In the genomic region with DNA sequence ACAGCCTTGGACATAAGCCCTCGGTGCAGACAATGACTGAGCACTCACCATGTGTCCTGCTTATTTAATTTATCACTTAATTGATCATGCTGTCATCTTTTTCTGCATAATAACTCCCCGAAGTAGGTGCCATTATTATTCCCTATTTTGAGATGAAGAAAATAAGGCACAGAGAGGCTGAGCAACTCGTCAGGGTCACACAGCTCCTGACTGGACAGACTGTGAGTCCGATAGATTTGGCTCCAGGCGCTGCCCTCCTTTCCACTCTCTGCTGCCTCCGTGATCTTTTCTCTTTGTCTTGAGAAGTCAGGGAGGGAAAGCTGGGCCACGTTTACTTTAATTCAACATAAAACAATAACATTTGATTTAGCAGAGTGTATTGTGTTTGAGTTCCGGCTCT, we compare ENCODE assay signal across 19 cellular contexts.
"Had no signal": no experiment of that assay in that cellular context is flagged by ENCODE, and none has a peak within 500 bp of the region (broad histone marks: within the 10 kb centered on the region; RNA-seq: fewer than 3 reads in every experiment).

No MANE protein-coding gene starts in this region.

- H3K27ac Mint-ChIP-seq: effector memory CD8-positive, alpha-beta T cell; memory B cell; nephron had no signal

- H3K27me3 ChIP-seq: esophagus squamous epithelium, gastroesophageal sphincter, vagina had no signal

- H3K4me1 Mint-ChIP-seq: nephron had no signal

- H3K4me3 Mint-ChIP-seq: dendritic cell treated with granulocyte-macrophage colony-stimulating factor and Interleukin-4, amounts not matched to agents 40 ng/mL and 50 ng/mL, for 4 days; effector memory CD8-positive, alpha-beta T cell; memory B cell; nephron had no signal

- H3K9me3 ChIP-seq: esophagus squamous epithelium, gastroesophageal sphincter, left ventricle myocardium inferior, lower lobe of right lung, psoas muscle, vagina had no signal

- H3K9me3 Mint-ChIP-seq: dendritic cell treated with granulocyte-macrophage colony-stimulating factor and Interleukin-4, amounts not matched to agents 40 ng/mL and 50 ng/mL, for 4 days; effector memory CD8-positive, alpha-beta T cell; memory B cell; nephron had no signal

- H3K36me3 ChIP-seq: esophagus squamous epithelium, gastroesophageal sphincter, left ventricle myocardium inferior, lower lobe of right lung, vagina had no signal

- DNase-seq: effector memory CD8-positive, alpha-beta T cell; esophagus squamous epithelium; foreskin fibroblast; glutamatergic neuron; islet precursor cell; left ventricle myocardium inferior; lower lobe of right lung; midbrain; psoas muscle; retina; small intestine; stimulated activated CD4-positive, alpha-beta T cell treated with anti-CD3 and anti-CD28 coated beads, Interleukin-12 subunit alpha, Interleukin-12 subunit beta, amount 100 ng/mL, for 4 hours; stimulated activated naive CD4-positive, alpha-beta T cell; trophoblast cell had no signal

- H3K27ac ChIP-seq: esophagus squamous epithelium, gastroesophageal sphincter, left ventricle myocardium inferior, lower lobe of right lung, psoas muscle, vagina had no signal

- H3K36me3 Mint-ChIP-seq: memory B cell had no signal

- H3K4me1 ChIP-seq: psoas muscle had no signal

- H3K4me3 ChIP-seq: esophagus squamous epithelium, gastroesophageal sphincter, left ventricle myocardium inferior, lower lobe of right lung, psoas muscle, vagina had no signal

- ATAC-seq: effector memory CD8-positive, alpha-beta T cell; gastroesophageal sphincter; lower lobe of right lung; psoas muscle had no signal
